Comparison of ENCODE assay signal across 14 cellular contexts in the genomic region with DNA sequence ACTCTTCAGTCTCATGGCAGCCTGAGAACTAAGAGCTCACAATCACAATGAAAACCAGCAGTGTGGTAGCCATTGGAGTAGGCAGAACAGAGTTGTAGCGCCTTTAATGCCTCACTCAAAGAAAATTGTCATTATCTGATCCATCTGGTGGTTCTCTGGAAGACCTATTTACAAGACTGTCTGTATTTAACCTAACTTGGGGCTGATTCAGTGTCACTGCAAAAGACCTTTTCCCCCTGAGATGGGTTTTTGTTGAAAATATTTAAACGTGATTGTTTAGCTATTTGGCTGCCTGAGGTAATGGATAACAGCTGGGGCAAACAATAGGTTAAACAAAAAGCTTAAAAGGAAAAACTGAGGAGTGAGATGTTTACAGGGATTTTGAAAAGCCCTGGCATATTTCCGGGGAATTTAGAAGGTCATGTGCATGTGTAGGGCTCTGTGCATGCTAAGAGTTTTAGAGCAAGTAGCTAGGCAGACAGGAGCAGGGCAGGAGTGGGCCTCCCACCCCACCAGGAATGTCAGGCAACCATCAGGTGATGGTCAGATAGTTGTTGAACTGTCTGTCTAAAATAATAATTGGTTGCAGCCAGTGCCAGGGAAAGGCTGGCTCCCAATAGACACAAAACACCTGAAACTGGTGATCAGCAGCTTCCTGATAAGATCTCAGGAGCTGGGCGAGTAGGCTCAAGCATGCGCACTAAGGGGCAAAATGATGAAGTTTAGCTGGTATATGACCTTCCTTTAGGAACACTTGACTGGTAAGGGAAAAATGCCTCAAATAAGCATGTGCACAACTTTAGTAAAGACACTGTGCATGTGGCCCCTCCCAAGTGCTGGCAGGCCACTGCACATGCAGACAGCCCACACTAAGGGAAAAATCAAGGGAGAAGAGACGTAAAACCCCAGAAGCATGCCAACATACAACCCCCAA.
DNase-seq lines count a peak whose midpoint lies in the region; ATAC-seq, FAIRE-seq and TF ChIP-seq lines count a peak whose summit lies in the region.
"Had no signal": no experiment of that assay in that cellular context is flagged by ENCODE, and none has a peak within 500 bp of the region (broad histone marks: within the 10 kb centered on the region; RNA-seq: fewer than 3 reads in every experiment).

No MANE protein-coding gene starts in this region.

- H3K27ac ChIP-seq in ACC112 (ENCODE audit: low read depth, low read length): no peak overlapping the region
- H3K27ac ChIP-seq: C4-2B had no signal

- no peak for TF ChIP-seq CTCF in D721Med (IDR thresholded peaks at IDR 0.05; ENCODE audit: insufficient read depth, missing control alignments)

- no peaks in the 10 kb centered on the region for H3K4me1 ChIP-seq in ACC112 (ENCODE audit: control insufficient read depth, insufficient read depth, low read length, unreplicated experiment)

- no peaks in the 10 kb centered on the region for H3K27me3 ChIP-seq in ACC112 (ENCODE audit: insufficient read depth, low read length)
- H3K27me3 ChIP-seq: body of pancreas had no signal

- no peak for FAIRE-seq in D721Med (lab: Jason Lieb, UNC)

- DNase-seq in H4 (ENCODE audit: low spot score) (peak; percentile 62), RPMI7951 (ENCODE audit: low read depth) (peak; percentile 34), islet precursor cell (peak; percentile 84), anterior cingulate cortex (lab: John Stamatoyannopoulos, UW) (no peak), T-helper 9 cell (no peak), D721Med (ENCODE audit: insufficient read length, low spot score) (no peak)
- DNase-seq: activated CD4-positive, alpha-beta T cell treated with anti-CD3 and anti-CD28 coated beads, Interleukin-2, amount 50 U/mL, for 1 hour; MM.1S; stimulated activated naive CD4-positive, alpha-beta T cell; T-helper 1 cell had no signal

- H3K4me3 ChIP-seq in ACC112 (ENCODE audit: low read depth, low read length): no peak overlapping the region
- H3K4me3 ChIP-seq: body of pancreas had no signal

- ATAC-seq in HG02870 (IDR thresholded peaks at IDR 0.05; ENCODE audit: unreplicated experiment): no peak
- ATAC-seq: body of pancreas had no signal

- H2AFZ ChIP-seq in ACC112 (ENCODE audit: low read length, unreplicated experiment): peak overlapping the region; percentile 46

- H3K79me2 ChIP-seq in ACC112 (ENCODE audit: control insufficient read depth, insufficient read depth, low read length, unreplicated experiment): no peaks in the 10 kb centered on the region

- no peaks in the 10 kb centered on the region for H3K36me3 ChIP-seq in ACC112 (ENCODE audit: insufficient read depth, low read length)

Comparison
In these comparisons a context has a peak if more than half of its experiments do, and no peak if none do; other contexts are left out.
1. DNase-seq: peak in H4 (single experiment), RPMI7951 (single experiment) and islet precursor cell (single experiment); none in anterior cingulate cortex (0 of 58), T-helper 9 cell (single experiment) and D721Med (single experiment).